Comparison of ENCODE assay signal across 14 cellular contexts in genomic region chr20:32201977-32202363, GRCh38. TPM values are rescaled to one million over a fixed set of nuclear protein-coding genes. Genes with fewer than 3 reads are reported as not detected.
DNase-seq lines count a peak whose midpoint lies in the region; ATAC-seq and TF ChIP-seq lines count a peak whose summit lies in the region.
"Had no signal": no experiment of that assay in that cellular context is flagged by ENCODE, and none has a peak within 500 bp of the region (broad histone marks: within the 10 kb centered on the region; RNA-seq: fewer than 3 reads in every experiment).

No MANE protein-coding gene starts in this region.

- peaks cover 16% of the 10 kb centered on the region for H3K4me1 ChIP-seq in right cardiac atrium (ENCODE audit: control insufficient read depth, insufficient read depth, low read length)

- H3K36me3 Mint-ChIP-seq in activated naive CD4-positive, alpha-beta T cell treated with anti-CD3 and anti-CD28 coated beads, Interleukin-2, amount 50 U/mL, for 24 hours = peaks cover 46% of the 10 kb centered on the region
- peaks cover 40% of the 10 kb centered on the region for H3K36me3 Mint-ChIP-seq in WTC11

- H3K4me1 Mint-ChIP-seq in activated naive CD4-positive, alpha-beta T cell treated with anti-CD3 and anti-CD28 coated beads, Interleukin-2, amount 50 U/mL, for 24 hours = peaks cover 71% of the 10 kb centered on the region
- peaks cover 44% of the 10 kb centered on the region for H3K4me1 Mint-ChIP-seq in WTC11
- peaks cover 85% of the 10 kb centered on the region for H3K4me1 Mint-ChIP-seq in stimulated activated naive CD8-positive, alpha-beta T cell treated with anti-CD3 and anti-CD28 coated beads, Interleukin-15, amount 100 ng/mL, for 72 hours

- H3K9me3 ChIP-seq in right cardiac atrium (ENCODE audit: control insufficient read depth, low read length) = no peaks in the 10 kb centered on the region
- H3K9me3 ChIP-seq: spleen had no signal

- TF ChIP-seq CTCF in WTC11 (IDR thresholded peaks at IDR 0.05) = no peak

- H3K9me3 Mint-ChIP-seq in activated naive CD4-positive, alpha-beta T cell treated with anti-CD3 and anti-CD28 coated beads, Interleukin-2, amount 50 U/mL, for 24 hours = no peaks in the 10 kb centered on the region
- no peaks in the 10 kb centered on the region for H3K9me3 Mint-ChIP-seq in WTC11
- H3K9me3 Mint-ChIP-seq in stimulated activated naive CD8-positive, alpha-beta T cell treated with anti-CD3 and anti-CD28 coated beads, Interleukin-15, amount 100 ng/mL, for 72 hours = no peaks in the 10 kb centered on the region

- no peaks in the 10 kb centered on the region for H3K27me3 Mint-ChIP-seq in activated naive CD4-positive, alpha-beta T cell treated with anti-CD3 and anti-CD28 coated beads, Interleukin-2, amount 50 U/mL, for 24 hours
- H3K27me3 Mint-ChIP-seq in WTC11 (ENCODE audit: low read depth) = no peaks in the 10 kb centered on the region
- no peaks in the 10 kb centered on the region for H3K27me3 Mint-ChIP-seq in stimulated activated naive CD8-positive, alpha-beta T cell treated with anti-CD3 and anti-CD28 coated beads, Interleukin-15, amount 100 ng/mL, for 72 hours
- H3K27me3 Mint-ChIP-seq: activated CD8-positive, alpha-beta memory T cell treated with anti-CD3 and anti-CD28 coated beads, Interleukin-2, amount 10 ng/mL, durations not matched to agents 7 days and 5 days had no signal

- H3K4me3 ChIP-seq in right cardiac atrium (ENCODE audit: low read length) = no peak overlapping the region
- H3K4me3 ChIP-seq: spleen had no signal

- CTCF ChIA-PET in WTC11 (lab: Charles Lee) = no interaction called here

- 65% methylated on average over 8 of the region's 8 CpGs for WGBS in right cardiac atrium

- POLR2A ChIA-PET in WTC11 (lab: Charles Lee) = no interaction called here

- ATAC-seq in WTC11 (no peak), right cardiac atrium (no peak), HG02798 (IDR thresholded peaks at IDR 0.05; ENCODE audit: poor library complexity, unreplicated experiment) (no peak)
- ATAC-seq in stimulated activated naive CD8-positive, alpha-beta T cell treated with anti-CD3 and anti-CD28 coated beads, Interleukin-15, amount 100 ng/mL, for 72 hours = no peak
- ATAC-seq: activated CD8-positive, alpha-beta memory T cell treated with anti-CD3 and anti-CD28 coated beads, Interleukin-2, amount 10 ng/mL, durations not matched to agents 7 days and 5 days had no signal

- peak overlapping the region; percentile 88 for H3K27ac Mint-ChIP-seq in activated naive CD4-positive, alpha-beta T cell treated with anti-CD3 and anti-CD28 coated beads, Interleukin-2, amount 50 U/mL, for 24 hours
- peak overlapping the region; percentile 26; the same call in 1 of the 2 replicates for H3K27ac Mint-ChIP-seq in WTC11
- H3K27ac Mint-ChIP-seq in stimulated activated naive CD8-positive, alpha-beta T cell treated with anti-CD3 and anti-CD28 coated beads, Interleukin-15, amount 100 ng/mL, for 72 hours = peak overlapping the region; percentile 86 to 97
- H3K27ac Mint-ChIP-seq: activated CD8-positive, alpha-beta memory T cell treated with anti-CD3 and anti-CD28 coated beads, Interleukin-2, amount 10 ng/mL, durations not matched to agents 7 days and 5 days had no signal

- H3K4me3 Mint-ChIP-seq in activated naive CD4-positive, alpha-beta T cell treated with anti-CD3 and anti-CD28 coated beads, Interleukin-2, amount 50 U/mL, for 24 hours = peak overlapping the region; percentile 100
- H3K4me3 Mint-ChIP-seq in WTC11 = no peak overlapping the region
- peak overlapping the region; percentile 66 to 90 for H3K4me3 Mint-ChIP-seq in stimulated activated naive CD8-positive, alpha-beta T cell treated with anti-CD3 and anti-CD28 coated beads, Interleukin-15, amount 100 ng/mL, for 72 hours
- H3K4me3 Mint-ChIP-seq: activated CD8-positive, alpha-beta memory T cell treated with anti-CD3 and anti-CD28 coated beads, Interleukin-2, amount 10 ng/mL, durations not matched to agents 7 days and 5 days had no signal

- intact Hi-C loops in right cardiac atrium (cut with DNase I) = no loop called here

- DNase-seq in activated naive CD4-positive, alpha-beta T cell treated with Interleukin-2 at 50 U/mL for 16 hours = no peak
- DNase-seq in WTC11 (ENCODE audit: low spot score) (no peak), right cardiac atrium (no peak), hypothalamus (lab: John Stamatoyannopoulos, UW) (no peak), OCI-M1 (lab: John Stamatoyannopoulos, UW) (no peak)
- DNase-seq in stimulated activated naive CD8-positive, alpha-beta T cell treated with anti-CD3 and anti-CD28 coated beads, Interleukin-15, amount 100 ng/mL, for 72 hours = no peak
- DNase-seq: activated CD8-positive, alpha-beta memory T cell treated with anti-CD3 and anti-CD28 coated beads, Interleukin-2, amount 10 ng/mL, durations not matched to agents 7 days and 5 days; anterior cingulate cortex; NCI-H187; SHP77; spleen had no signal

- peak overlapping the region; percentile 68 for H3K27ac ChIP-seq in right cardiac atrium (ENCODE audit: low read length)
- H3K27ac ChIP-seq: KMS-11 had no signal

- no peaks in the 10 kb centered on the region for H3K27me3 ChIP-seq in right cardiac atrium (ENCODE audit: control insufficient read depth, insufficient read depth)
- H3K27me3 ChIP-seq: spleen had no signal

TF ChIP-seq in WTC11, 78 proteins besides CTCF, POLR2A, EP300 and RAD21 (continues in another document):
- no peak for TF ChIP-seq ZNF219 (CRISPR knock-in tag; IDR thresholded peaks at IDR 0.05; ENCODE audit: borderline replicate concordance)
- no peak for TF ChIP-seq ZNF121 (CRISPR knock-in tag; IDR thresholded peaks at IDR 0.05)
- no peak for TF ChIP-seq HMGA2 (CRISPR knock-in tag; IDR thresholded peaks at IDR 0.05)
- TF ChIP-seq, protein P1, sequence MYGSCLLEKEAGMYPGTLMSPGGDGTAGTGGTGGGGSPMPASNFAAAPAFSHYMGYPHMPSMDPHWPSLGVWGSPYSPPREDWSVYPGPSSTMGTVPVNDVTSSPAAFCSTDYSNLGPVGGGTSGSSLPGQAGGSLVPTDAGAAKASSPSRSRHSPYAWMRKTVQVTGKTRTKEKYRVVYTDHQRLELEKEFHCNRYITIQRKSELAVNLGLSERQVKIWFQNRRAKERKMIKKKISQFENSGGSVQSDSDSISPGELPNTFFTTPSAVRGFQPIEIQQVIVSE (CRISPR knock-in tag; IDR thresholded peaks at IDR 0.05; ENCODE audit: borderline replicate concordance) = no peak
- TF ChIP-seq ELF4 (CRISPR knock-in tag; IDR thresholded peaks at IDR 0.05; ENCODE audit: low read depth) = no peak
- TF ChIP-seq E2F1 (CRISPR knock-in tag; IDR thresholded peaks at IDR 0.05) = no peak
- TF ChIP-seq ZNF423 (CRISPR knock-in tag; IDR thresholded peaks at IDR 0.05) = no peak
- TF ChIP-seq SMAD4 (CRISPR knock-in tag; IDR thresholded peaks at IDR 0.05) = no peak
- no peak for TF ChIP-seq TEAD4 (CRISPR knock-in tag; IDR thresholded peaks at IDR 0.05)
- no peak for TF ChIP-seq HMGXB4 (CRISPR knock-in tag; IDR thresholded peaks at IDR 0.05)

RNA-seq across cellular contexts. Expression of gene PLAGL2, which starts 5.6 kb away (rescaled TPM):
- total RNA-seq in WTC11 (2021) = 21.4 to 22.6 TPM (median 22.6 TPM) in 3 replicates
- 1 to 10 TPM; 6.3 to 7.8 (median 6.8) TPM for total RNA-seq in right cardiac atrium
- 4.1 TPM for polyA plus RNA-seq in right cardiac atrium

RNA-seq across cellular contexts. Expression of gene POFUT1, which starts 5.7 kb away (rescaled TPM):
- 23.4 to 29.4 TPM (median 25.2 TPM) in 3 replicates for total RNA-seq in WTC11 (2021)
- total RNA-seq in right cardiac atrium = 10 to 100 TPM; 27.3 to 29.3 (median 28.0) TPM
- polyA plus RNA-seq in right cardiac atrium = 16.6 TPM

Comparison
In these comparisons a context has a peak if more than half of its experiments do, and no peak if none do; other contexts are left out.
1. H3K27ac Mint-ChIP-seq: peak in every context shown above with its lines; median percentile 92 in stimulated activated naive CD8-positive, alpha-beta T cell treated with anti-CD3 and anti-CD28 coated beads, Interleukin-15, amount 100 ng/mL, for 72 hours; 88 in activated naive CD4-positive, alpha-beta T cell treated with anti-CD3 and anti-CD28 coated beads, Interleukin-2, amount 50 U/mL, for 24 hours; 26 in WTC11.